11 cellular contexts compared by ENCODE assay signal in genomic region chr7:107857541-107857912, GRCh38. TPM values are rescaled to one million over a fixed set of nuclear protein-coding genes. Genes with fewer than 3 reads are reported as not detected.
A peak's percentile ranks its signal among the peaks of the same experiment; 100 is the strongest.
DNase-seq lines count a peak whose midpoint lies in the region; TF ChIP-seq lines count a peak whose summit lies in the region.
"Had no signal": no experiment of that assay in that cellular context is flagged by ENCODE, and none has a peak within 500 bp of the region (broad histone marks: within the 10 kb centered on the region; RNA-seq: fewer than 3 reads in every experiment).

No MANE protein-coding gene starts in this region.

- TF ChIP-seq CTCF in astrocyte of the cerebellum (IDR thresholded peaks at IDR 0.05; ENCODE audit: low read depth, low read length, missing control alignments) (no peak), kidney epithelial cell (IDR thresholded peaks at IDR 0.05; ENCODE audit: insufficient read depth, low read length, poor library complexity, severe bottlenecking) (no peak), tibial artery (IDR thresholded peaks at IDR 0.05) (no peak), dorsolateral prefrontal cortex (IDR thresholded peaks at IDR 0.05 in 54 of 56, conservative IDR thresholded peaks at IDR 0.05 in 2 of 56; ENCODE audit: low read depth in 1 of 56, partially characterized antibody in 56 of 56) (no peak)

- H3K27me3 ChIP-seq in kidney epithelial cell (ENCODE audit: control insufficient read depth, insufficient read depth, low read length) (no peaks in the 10 kb centered on the region), tibial artery (no peaks in the 10 kb centered on the region), dorsolateral prefrontal cortex (peaks cover 0 to 6% (median 0%) of the 10 kb centered on the region in 45 donors)

- H3K36me3 ChIP-seq in kidney epithelial cell (ENCODE audit: control insufficient read depth, insufficient read depth, low read length) (no peaks in the 10 kb centered on the region), tibial artery (no peaks in the 10 kb centered on the region)

- intact Hi-C loops in tibial artery (cut with DNase I; ENCODE audit: low total_unique reads) = no loop called here
- intact Hi-C loops in dorsolateral prefrontal cortex (cut with DNase I) = no loop called here

- in situ Hi-C loops in astrocyte of the cerebellum (cut with HindIII; ENCODE audit: low sequenced_read_pairs) = no loop called here

- H3K27ac ChIP-seq in tibial artery = no peak overlapping the region
- peak overlapping the region in 4 of 59 donors; percentile 18 to 53 (median 22) for H3K27ac ChIP-seq in dorsolateral prefrontal cortex

- H3K9me3 ChIP-seq in tibial artery = no peaks in the 10 kb centered on the region

- no peak overlapping the region for H3K4me3 ChIP-seq in astrocyte of the cerebellum (ENCODE audit: low read depth, low read length)
- no peak overlapping the region for H3K4me3 ChIP-seq in kidney epithelial cell (ENCODE audit: low read depth, low read length)
- no peak overlapping the region for H3K4me3 ChIP-seq in tibial artery
- no peak overlapping the region for H3K4me3 ChIP-seq in dorsolateral prefrontal cortex

- no peaks in the 10 kb centered on the region for H3K4me1 ChIP-seq in tibial artery

- DNase-seq in AG20443 (ENCODE audit: low spot score) = peak; percentile 37
- peak; percentile 4 for DNase-seq in HS-5 (ENCODE audit: low read depth)
- peak; percentile 59 for DNase-seq in astrocyte of the cerebellum (ENCODE audit: low read depth)
- DNase-seq in kidney epithelial cell (ENCODE audit: low read depth) = peak; percentile 10
- no peak for DNase-seq in activated gamma-delta T cell treated with Interleukin-2 at 50 U/mL for 16 hours
- DNase-seq in tibial artery = no peak
- no peak for DNase-seq in DMS153 treated with DMSO at 0.1 percent for 48 hours (lab: John Stamatoyannopoulos, UW; ENCODE audit: unreplicated experiment)
- no peak for DNase-seq in dorsolateral prefrontal cortex
- DNase-seq: NCI-H2029 treated with DMSO at 0.1 percent for 48 hours, right cardiac atrium had no signal

RNA-seq across cellular contexts. Expression of gene DLD, which starts 33.5 kb away (rescaled TPM):
- total RNA-seq in kidney epithelial cell (42.6 and 68.8 TPM in 2 replicates), dorsolateral prefrontal cortex (100 to 1,000 TPM in 2 of 120 experiments, 10 to 100 TPM in 118; 37.6 to 101 (median 76.6) TPM)

RNA-seq across cellular contexts. Expression of gene SLC26A3, which starts 54.5 kb away (rescaled TPM):
- total RNA-seq in kidney epithelial cell = not detected in 2 replicates
- not detected for total RNA-seq in dorsolateral prefrontal cortex
- total RNA-seq: frontal cortex, right cardiac atrium had no signal

Comparison
In these comparisons a context has a peak if more than half of its experiments do, and no peak if none do; other contexts are left out.
1. DNase-seq: peak in AG20443 (single experiment), HS-5 (single experiment), astrocyte of the cerebellum (single experiment) and kidney epithelial cell (single experiment); none in activated gamma-delta T cell treated with Interleukin-2 at 50 U/mL for 16 hours (single experiment), tibial artery (0 of 2), DMS153 treated with DMSO at 0.1 percent for 48 hours (single experiment) and dorsolateral prefrontal cortex (0 of 10).